ENCODE assay signal across 8 cellular contexts in genomic region chrX:68498044-68498507, GRCh38. TPM values are rescaled to one million over a fixed set of nuclear protein-coding genes. Genes with fewer than 3 reads are reported as not detected.
A peak's percentile ranks its signal among the peaks of the same experiment; 100 is the strongest.
DNase-seq lines count a peak whose midpoint lies in the region; ATAC-seq and TF ChIP-seq lines count a peak whose summit lies in the region.

No MANE protein-coding gene starts in this region.

- no peak for TF ChIP-seq CTCF in NB4 (IDR thresholded peaks at IDR 0.05; ENCODE audit: low read depth, low read length)
- no peak for TF ChIP-seq CTCF in coronary artery (IDR thresholded peaks at IDR 0.05)

- ATAC-seq in naive thymus-derived CD8-positive, alpha-beta T cell: peak in 1 of 2 donors; percentile 44
- no peak for ATAC-seq in GM19035 (IDR thresholded peaks at IDR 0.05; ENCODE audit: unreplicated experiment)

- DNase-seq in DMS 273 treated with DMSO at 0.1 percent for 48 hours (lab: John Stamatoyannopoulos, UW) (peak; percentile 10), NB4 (ENCODE audit: low read depth) (no peak), coronary artery (ENCODE audit: low spot score) (no peak), pons (ENCODE audit: low spot score) (no peak), NCI-H2107 treated with DMSO at 0.1 percent for 48 hours (lab: John Stamatoyannopoulos, UW; ENCODE audit: unreplicated experiment) (no peak), cerebellar cortex (ENCODE audit: low spot score) (no peak)
- no peak for DNase-seq in naive thymus-derived CD8-positive, alpha-beta T cell

- H3K9me3 Mint-ChIP-seq in naive thymus-derived CD8-positive, alpha-beta T cell: no peaks in the 10 kb centered on the region

- peaks cover 0 to 6% (median 0%) of the 10 kb centered on the region in 3 donors for H3K36me3 Mint-ChIP-seq in naive thymus-derived CD8-positive, alpha-beta T cell

- H3K27me3 Mint-ChIP-seq in naive thymus-derived CD8-positive, alpha-beta T cell: peaks cover 0 to 7% (median 2%) of the 10 kb centered on the region in 5 donors

- H3K27ac ChIP-seq in coronary artery: peak overlapping the region; percentile 79 to 97

- peak overlapping the region; percentile 90 for H3K4me3 ChIP-seq in NB4 (ENCODE audit: low read depth, low read length)
- peak overlapping the region; percentile 84 for H3K4me3 ChIP-seq in coronary artery

- TF ChIP-seq POLR2A in NB4 (IDR thresholded peaks at IDR 0.05; ENCODE audit: extremely low read depth, insufficient read length): no peak

- H3K27ac Mint-ChIP-seq in naive thymus-derived CD8-positive, alpha-beta T cell: peak overlapping the region; percentile 94 to 99 (median 98)

- POLR2A ChIA-PET in naive thymus-derived CD8-positive, alpha-beta T cell (lab: Charles Lee): no interaction called here

- peak overlapping the region; percentile 92 to 99 (median 94) for H3K4me3 Mint-ChIP-seq in naive thymus-derived CD8-positive, alpha-beta T cell

- peaks cover 7 to 39% (median 36%) of the 10 kb centered on the region in 4 donors for H3K4me1 Mint-ChIP-seq in naive thymus-derived CD8-positive, alpha-beta T cell

RNA-seq across cellular contexts. Expression of gene YIPF6, which starts 0.8 kb away (rescaled TPM):
- total RNA-seq in naive thymus-derived CD8-positive, alpha-beta T cell: 10 to 100 TPM; 10.6 to 13.3 TPM
- 10 to 100 TPM; 13.6 to 21.2 (median 14.8) TPM for polyA plus RNA-seq in naive thymus-derived CD8-positive, alpha-beta T cell
